Comparison of ENCODE assay signal across 25 cellular contexts in the genomic region with DNA sequence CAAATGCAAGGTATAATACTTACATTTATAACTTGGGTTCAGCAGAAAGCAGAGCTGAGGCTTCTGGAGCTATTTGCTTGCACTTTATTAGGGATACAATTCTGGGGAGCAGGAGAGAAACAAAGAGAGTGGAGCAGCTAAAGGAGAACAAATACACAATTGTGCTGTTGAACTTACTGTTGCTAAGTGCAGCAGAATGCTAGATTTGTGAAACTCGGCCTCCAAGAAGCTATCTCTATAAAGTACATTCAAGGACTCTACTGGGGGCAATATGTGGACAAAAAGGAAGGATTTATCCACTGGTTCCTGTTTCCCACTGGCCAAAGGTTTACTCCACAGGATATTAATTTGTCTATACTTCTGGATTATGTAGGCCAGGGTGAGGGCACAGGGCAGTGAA.
A peak's percentile ranks its signal among the peaks of the same experiment; 100 is the strongest.
DNase-seq lines count a peak whose midpoint lies in the region; ATAC-seq and TF ChIP-seq lines count a peak whose summit lies in the region.
"Had no signal": no experiment of that assay in that cellular context is flagged by ENCODE, and none has a peak within 500 bp of the region (broad histone marks: within the 10 kb centered on the region; RNA-seq: fewer than 3 reads in every experiment).

No MANE protein-coding gene starts in this region.

- no peak for ATAC-seq in SK-N-SH treated with all-trans-retinoic acid at 6 μM for 48 hours
- ATAC-seq: A549 had no signal

- TF ChIP-seq CTCF in brain (conservative IDR thresholded peaks at IDR 0.05) (no peak), neural progenitor cell (IDR thresholded peaks at IDR 0.05) (no peak), endothelial cell (IDR thresholded peaks at IDR 0.05; ENCODE audit: unreplicated experiment) (no peak)

- peak overlapping the region; percentile 1 for H2AFZ ChIP-seq in neural progenitor cell (replicated peaks)

- H3K27me3 ChIP-seq in neural progenitor cell, result no peaks in the 10 kb centered on the region
- H3K27me3 ChIP-seq: BE2C, MG63 had no signal

- H3K4me2 ChIP-seq in neural progenitor cell, result peak overlapping the region; percentile 28
- H3K4me2 ChIP-seq: A549 had no signal

- no peaks in the 10 kb centered on the region for H3K79me2 ChIP-seq in neural progenitor cell (ENCODE audit: low read depth)

- peaks cover 35% of the 10 kb centered on the region for H3K4me1 Mint-ChIP-seq in brain
- H3K4me1 Mint-ChIP-seq in neural progenitor cell, result peaks cover 24% of the 10 kb centered on the region
- no peaks in the 10 kb centered on the region for H3K4me1 Mint-ChIP-seq in endothelial cell (ENCODE audit: unreplicated experiment)
- H3K4me1 Mint-ChIP-seq: CD14-positive monocyte; CD8-positive, alpha-beta memory T cell had no signal

- no peaks in the 10 kb centered on the region for H3K9me3 ChIP-seq in neural progenitor cell (ENCODE audit: low read depth)
- H3K9me3 ChIP-seq: A549, BE2C, MG63 had no signal

- peak; percentile 1 to 37 for DNase-seq in hippocampal formation (lab: John Stamatoyannopoulos, UW)
- DNase-seq in neural progenitor cell (ENCODE audit: low spot score), result no peak
- DNase-seq in AG08395 (ENCODE audit: low spot score), result no peak
- no peak for DNase-seq in endothelial cell (ENCODE audit: low spot score)
- DNase-seq in SIG-M5 (lab: John Stamatoyannopoulos, UW), result no peak
- DNase-seq: BE2C; Calu3; CD8-positive, alpha-beta memory T cell; DMS79 treated with DMSO at 0.1 percent for 48 hours; GF-D8; IMR-90; KG1; MG63; NCI-H1105 treated with DMSO at 0.1 percent for 48 hours; NCI-H146; NCI-H2029 treated with DMSO at 0.1 percent for 48 hours; NCI-H446 treated with DMSO at 0.1 percent for 48 hours; NCI-H526; NCI-H82; Right ventricle myocardium superior; RPMI8226 had no signal

- H3K27me3 Mint-ChIP-seq in brain (no peaks in the 10 kb centered on the region), neural progenitor cell (ENCODE audit: insufficient read depth, low read depth) (no peaks in the 10 kb centered on the region), endothelial cell (ENCODE audit: unreplicated experiment) (no peaks in the 10 kb centered on the region)

- no peaks in the 10 kb centered on the region for H3K36me3 Mint-ChIP-seq in brain
- H3K36me3 Mint-ChIP-seq in neural progenitor cell, result no peaks in the 10 kb centered on the region
- H3K36me3 Mint-ChIP-seq in endothelial cell (ENCODE audit: low read depth, unreplicated experiment), result no peaks in the 10 kb centered on the region
- H3K36me3 Mint-ChIP-seq: CD14-positive monocyte; CD8-positive, alpha-beta memory T cell had no signal

- H3F3A ChIP-seq in neural progenitor cell (ENCODE audit: low read depth), result no peaks in the 10 kb centered on the region

- H3K9ac ChIP-seq in neural progenitor cell, result no peak overlapping the region

- no peaks in the 10 kb centered on the region for H3K36me3 ChIP-seq in neural progenitor cell
- H3K36me3 ChIP-seq: BE2C, MG63 had no signal

- H3K27ac Mint-ChIP-seq in brain (peak overlapping the region in 4 of 5 experiments; percentile 19 to 80 (median 40)), neural progenitor cell (no peak overlapping the region), endothelial cell (ENCODE audit: unreplicated experiment) (no peak overlapping the region)
- H3K27ac Mint-ChIP-seq: CD14-positive monocyte had no signal

- no peak overlapping the region for H3K4me3 ChIP-seq in neural progenitor cell
- H3K4me3 ChIP-seq: A549, MG63 had no signal

- H3K27ac ChIP-seq in neural progenitor cell, result no peak overlapping the region
- H3K27ac ChIP-seq: A549 had no signal

- peaks cover 0 to 3% (median 0%) of the 10 kb centered on the region in 5 experiments for H3K9me3 Mint-ChIP-seq in brain
- no peaks in the 10 kb centered on the region for H3K9me3 Mint-ChIP-seq in neural progenitor cell
- H3K9me3 Mint-ChIP-seq in endothelial cell (ENCODE audit: unreplicated experiment), result no peaks in the 10 kb centered on the region
- H3K9me3 Mint-ChIP-seq: CD8-positive, alpha-beta memory T cell had no signal

- H4K20me1 ChIP-seq in neural progenitor cell (ENCODE audit: low read depth), result no peaks in the 10 kb centered on the region

- H3K4me3 Mint-ChIP-seq in brain (peak overlapping the region in 1 of 5 experiments; percentile 12), neural progenitor cell (no peak overlapping the region), endothelial cell (ENCODE audit: unreplicated experiment) (no peak overlapping the region)
- H3K4me3 Mint-ChIP-seq: CD14-positive monocyte; CD8-positive, alpha-beta memory T cell had no signal

- H3K4me1 ChIP-seq in neural progenitor cell, result peaks cover 21% of the 10 kb centered on the region
- H3K4me1 ChIP-seq: A549, BE2C had no signal

TF ChIP-seq in SK-N-SH treated with all-trans-retinoic acid at 6 μM for 48 hours, 23 proteins besides CTCF, POLR2A, EP300 and RAD21:
- TF ChIP-seq, protein P1, sequence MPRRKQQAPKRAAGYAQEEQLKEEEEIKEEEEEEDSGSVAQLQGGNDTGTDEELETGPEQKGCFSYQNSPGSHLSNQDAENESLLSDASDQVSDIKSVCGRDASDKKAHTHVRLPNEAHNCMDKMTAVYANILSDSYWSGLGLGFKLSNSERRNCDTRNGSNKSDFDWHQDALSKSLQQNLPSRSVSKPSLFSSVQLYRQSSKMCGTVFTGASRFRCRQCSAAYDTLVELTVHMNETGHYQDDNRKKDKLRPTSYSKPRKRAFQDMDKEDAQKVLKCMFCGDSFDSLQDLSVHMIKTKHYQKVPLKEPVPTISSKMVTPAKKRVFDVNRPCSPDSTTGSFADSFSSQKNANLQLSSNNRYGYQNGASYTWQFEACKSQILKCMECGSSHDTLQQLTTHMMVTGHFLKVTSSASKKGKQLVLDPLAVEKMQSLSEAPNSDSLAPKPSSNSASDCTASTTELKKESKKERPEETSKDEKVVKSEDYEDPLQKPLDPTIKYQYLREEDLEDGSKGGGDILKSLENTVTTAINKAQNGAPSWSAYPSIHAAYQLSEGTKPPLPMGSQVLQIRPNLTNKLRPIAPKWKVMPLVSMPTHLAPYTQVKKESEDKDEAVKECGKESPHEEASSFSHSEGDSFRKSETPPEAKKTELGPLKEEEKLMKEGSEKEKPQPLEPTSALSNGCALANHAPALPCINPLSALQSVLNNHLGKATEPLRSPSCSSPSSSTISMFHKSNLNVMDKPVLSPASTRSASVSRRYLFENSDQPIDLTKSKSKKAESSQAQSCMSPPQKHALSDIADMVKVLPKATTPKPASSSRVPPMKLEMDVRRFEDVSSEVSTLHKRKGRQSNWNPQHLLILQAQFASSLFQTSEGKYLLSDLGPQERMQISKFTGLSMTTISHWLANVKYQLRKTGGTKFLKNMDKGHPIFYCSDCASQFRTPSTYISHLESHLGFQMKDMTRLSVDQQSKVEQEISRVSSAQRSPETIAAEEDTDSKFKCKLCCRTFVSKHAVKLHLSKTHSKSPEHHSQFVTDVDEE (CRISPR knock-in tag; IDR thresholded peaks at IDR 0.05), result no peak
- TF ChIP-seq RARB (CRISPR knock-in tag; IDR thresholded peaks at IDR 0.05) (no peak), ZFP3 (CRISPR knock-in tag; IDR thresholded peaks at IDR 0.05) (no peak), ZNF70 (CRISPR knock-in tag; IDR thresholded peaks at IDR 0.05) (no peak), GLIS3 (CRISPR knock-in tag; IDR thresholded peaks at IDR 0.05) (no peak), ZNF8 (CRISPR knock-in tag; IDR thresholded peaks at IDR 0.05) (no peak)
- TF ChIP-seq, protein P2, sequence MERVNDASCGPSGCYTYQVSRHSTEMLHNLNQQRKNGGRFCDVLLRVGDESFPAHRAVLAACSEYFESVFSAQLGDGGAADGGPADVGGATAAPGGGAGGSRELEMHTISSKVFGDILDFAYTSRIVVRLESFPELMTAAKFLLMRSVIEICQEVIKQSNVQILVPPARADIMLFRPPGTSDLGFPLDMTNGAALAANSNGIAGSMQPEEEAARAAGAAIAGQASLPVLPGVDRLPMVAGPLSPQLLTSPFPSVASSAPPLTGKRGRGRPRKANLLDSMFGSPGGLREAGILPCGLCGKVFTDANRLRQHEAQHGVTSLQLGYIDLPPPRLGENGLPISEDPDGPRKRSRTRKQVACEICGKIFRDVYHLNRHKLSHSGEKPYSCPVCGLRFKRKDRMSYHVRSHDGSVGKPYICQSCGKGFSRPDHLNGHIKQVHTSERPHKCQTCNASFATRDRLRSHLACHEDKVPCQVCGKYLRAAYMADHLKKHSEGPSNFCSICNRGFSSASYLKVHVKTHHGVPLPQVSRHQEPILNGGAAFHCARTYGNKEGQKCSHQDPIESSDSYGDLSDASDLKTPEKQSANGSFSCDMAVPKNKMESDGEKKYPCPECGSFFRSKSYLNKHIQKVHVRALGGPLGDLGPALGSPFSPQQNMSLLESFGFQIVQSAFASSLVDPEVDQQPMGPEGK (CRISPR knock-in tag; IDR thresholded peaks at IDR 0.05; ENCODE audit: borderline replicate concordance), result no peak

Comparison
In these comparisons a context has a peak if more than half of its experiments do, and no peak if none do; other contexts are left out.
1. H3K27ac Mint-ChIP-seq: peak in brain (4 of 5); none in neural progenitor cell (single experiment) and endothelial cell (single experiment).
2. DNase-seq: peak in hippocampal formation (2 of 2); none in neural progenitor cell (single experiment), AG08395 (single experiment), endothelial cell (single experiment) and SIG-M5 (single experiment).